16 cellular contexts compared by ENCODE assay signal in genomic region chr1:169874229-169874628, GRCh38. TPM values are rescaled to one million over a fixed set of nuclear protein-coding genes. Genes with fewer than 3 reads are reported as not detected.
DNase-seq lines count a peak whose midpoint lies in the region; ATAC-seq, FAIRE-seq and TF ChIP-seq lines count a peak whose summit lies in the region.
"Had no signal": no experiment of that assay in that cellular context is flagged by ENCODE, and none has a peak within 500 bp of the region (broad histone marks: within the 10 kb centered on the region; RNA-seq: fewer than 3 reads in every experiment).

No MANE protein-coding gene starts in this region.

- ATAC-seq in HCT116 (no peak), GM19351 (IDR thresholded peaks at IDR 0.05; ENCODE audit: unreplicated experiment) (no peak)
- ATAC-seq: activated naive CD8-positive, alpha-beta T cell treated with anti-CD3 and anti-CD28 coated beads, Interleukin-2, amount 50 U/mL, for 24 hours; K562; left lobe of liver; upper lobe of right lung had no signal

- H3K4me3 ChIP-seq in HCT116 (replicated peaks in 1 of 2; ENCODE audit: low read depth in 1 of 2, low read length in 2 of 2) (no peak overlapping the region), astrocyte (ENCODE audit: insufficient read depth, low read depth, low read length) (no peak overlapping the region), keratinocyte (ENCODE audit: control insufficient read depth in 2 of 3, extremely low read depth in 1 of 3, insufficient read depth in 2 of 3, low read depth in 1 of 3, low read length in 3 of 3) (no peak overlapping the region)
- H3K4me3 ChIP-seq: dorsolateral prefrontal cortex, K562, neural progenitor cell, upper lobe of right lung had no signal

- H3K36me3 ChIP-seq in HCT116 (ENCODE audit: control insufficient read depth in 1 of 2, insufficient read depth in 2 of 2, low read length in 2 of 2) = peaks cover 26 to 35% of the 10 kb centered on the region in 2 experiments; a peak in 3 of 4 replicates
- peaks cover 24% of the 10 kb centered on the region for H3K36me3 ChIP-seq in astrocyte (ENCODE audit: insufficient read depth, low read length)
- H3K36me3 ChIP-seq in keratinocyte (ENCODE audit: control insufficient read depth in 2 of 2, extremely low read depth in 1 of 2, insufficient read depth in 2 of 2, low read length in 2 of 2) = peaks cover 13 to 18% of the 10 kb centered on the region in 2 experiments

- DNase-seq in A172 (ENCODE audit: low spot score) (peak; percentile 28), HCT116 (ENCODE audit: low read depth, low spot score) (no peak), astrocyte (ENCODE audit: low read depth) (peak; percentile 81), keratinocyte (ENCODE audit: low read depth, low spot score) (no peak), C1 segment of cervical spinal cord (lab: John Stamatoyannopoulos, UW) (no peak), CD1c-positive myeloid dendritic cell (ENCODE audit: extremely low spot score) (no peak), HT-29 (ENCODE audit: low spot score) (no peak)
- DNase-seq: activated naive CD8-positive, alpha-beta T cell treated with anti-CD3 and anti-CD28 coated beads, Interleukin-2, amount 50 U/mL, for 24 hours; dorsolateral prefrontal cortex; NCI-H2029 treated with DMSO at 0.1 percent for 48 hours; SHP77 treated with DMSO at 0.1 percent for 48 hours; upper lobe of right lung had no signal

- H3K4me2 ChIP-seq in HCT116 (ENCODE audit: low read length) = no peak overlapping the region
- H3K4me2 ChIP-seq in astrocyte (ENCODE audit: low read length) = peak overlapping the region; percentile 20
- no peak overlapping the region for H3K4me2 ChIP-seq in keratinocyte (ENCODE audit: control insufficient read depth, extremely low read depth, insufficient read depth, low read depth, low read length)
- H3K4me2 ChIP-seq: neural progenitor cell had no signal

- BruUV-seq in HCT116 (replicated peaks; lab: Mats Ljungman, UMichigan) = no TSS peak

- peak overlapping the region; percentile 83 for H3K27ac Mint-ChIP-seq in astrocyte (ENCODE audit: unreplicated experiment)
- H3K27ac Mint-ChIP-seq: activated naive CD8-positive, alpha-beta T cell treated with anti-CD3 and anti-CD28 coated beads, Interleukin-2, amount 50 U/mL, for 24 hours; neural progenitor cell had no signal

- CTCF ChIA-PET in HCT116 (lab: Charles Lee) = no interaction called here

- no peaks in the 10 kb centered on the region for H3K27me3 ChIP-seq in HCT116 (ENCODE audit: insufficient read depth, low read length)
- no peaks in the 10 kb centered on the region for H3K27me3 ChIP-seq in astrocyte (ENCODE audit: insufficient read depth, low read length)
- H3K27me3 ChIP-seq in keratinocyte (ENCODE audit: control insufficient read depth, extremely low read depth, insufficient read depth, low read length) = no peaks in the 10 kb centered on the region
- H3K27me3 ChIP-seq: dorsolateral prefrontal cortex, neural progenitor cell, upper lobe of right lung had no signal

- FAIRE-seq in astrocyte (lab: Jason Lieb, UNC) = peak; percentile 87
- no peak for FAIRE-seq in keratinocyte (lab: Jason Lieb, UNC)
- FAIRE-seq: K562 had no signal

- H3K9me3 Mint-ChIP-seq in astrocyte (ENCODE audit: unreplicated experiment) = peaks cover 7% of the 10 kb centered on the region

- no peak for TF ChIP-seq POLR2A in HCT116 (IDR thresholded peaks at IDR 0.05; ENCODE audit: borderline replicate concordance, extremely low read depth, insufficient read depth, insufficient read length)

- H3K4me1 Mint-ChIP-seq in astrocyte (ENCODE audit: low read depth, unreplicated experiment) = peaks cover 12% of the 10 kb centered on the region
- H3K4me1 Mint-ChIP-seq: neural progenitor cell had no signal

- peaks cover 39% of the 10 kb centered on the region for H3K36me3 Mint-ChIP-seq in astrocyte (ENCODE audit: low read depth, unreplicated experiment)

- H3K27me3 Mint-ChIP-seq in astrocyte (ENCODE audit: low read depth, unreplicated experiment) = no peaks in the 10 kb centered on the region
- H3K27me3 Mint-ChIP-seq: activated naive CD8-positive, alpha-beta T cell treated with anti-CD3 and anti-CD28 coated beads, Interleukin-2, amount 50 U/mL, for 24 hours had no signal

- H3K9me3 ChIP-seq in HCT116 (ENCODE audit: control insufficient read depth in 1 of 2, insufficient read depth in 1 of 2, low read depth in 1 of 2, low read length in 2 of 2) (no peaks in the 10 kb centered on the region), astrocyte (ENCODE audit: insufficient read depth, low read depth, low read length) (no peaks in the 10 kb centered on the region), keratinocyte (ENCODE audit: control insufficient read depth, low read depth, low read length) (no peaks in the 10 kb centered on the region)
- H3K9me3 ChIP-seq: upper lobe of right lung had no signal

- RAD21 ChIA-PET in HCT116 (lab: Charles Lee; ENCODE audit: low non-redundant PET in 1 of 2, low total read pairs in 2 of 2, uncharacterized antibody in 2 of 2, unreplicated experiment in 2 of 2) = no interaction called here

- dilution Hi-C loops in keratinocyte (cut with MboI; ENCODE audit: extremely low pct_ligation_motif_present, low sequenced_read_pairs) = no loop called here

- H3K4me3 Mint-ChIP-seq in astrocyte (ENCODE audit: unreplicated experiment) = no peak overlapping the region
- H3K4me3 Mint-ChIP-seq: activated naive CD8-positive, alpha-beta T cell treated with anti-CD3 and anti-CD28 coated beads, Interleukin-2, amount 50 U/mL, for 24 hours; neural progenitor cell had no signal

- H3K9ac ChIP-seq in HCT116 (ENCODE audit: low read length) = no peak overlapping the region
- peak overlapping the region; percentile 1 for H3K9ac ChIP-seq in astrocyte (ENCODE audit: low read length)
- no peak overlapping the region for H3K9ac ChIP-seq in keratinocyte (ENCODE audit: control insufficient read depth, extremely low read depth, insufficient read depth, low read length)
- H3K9ac ChIP-seq: neural progenitor cell had no signal

- no peaks in the 10 kb centered on the region for H3K9me2 ChIP-seq in HCT116 (ENCODE audit: insufficient read depth)

- TF ChIP-seq RAD21 in HCT116 (IDR thresholded peaks at IDR 0.05; ENCODE audit: low read depth) = no peak

- POLR2A ChIA-PET in HCT116 (lab: Charles Lee) = no interaction called here

- TF ChIP-seq CTCF in HCT116 (IDR thresholded peaks at IDR 0.05 in 2 of 3, conservative IDR thresholded peaks at IDR 0.05 in 1 of 3; ENCODE audit: borderline replicate concordance in 1 of 3, insufficient read depth in 1 of 3, low read depth in 2 of 3, low read length in 2 of 3) (no peak), astrocyte (IDR thresholded peaks at IDR 0.05; ENCODE audit: insufficient read depth, low read depth, low read length) (no peak), keratinocyte (optimal IDR thresholded peaks at IDR 0.05 in 1 of 3, IDR thresholded peaks at IDR 0.05 in 1 of 3, conservative IDR thresholded peaks at IDR 0.05 in 1 of 3; ENCODE audit: extremely low read depth in 1 of 3, insufficient read depth in 2 of 3, low read length in 3 of 3) (no peak)

- H2AFZ ChIP-seq in HCT116 (ENCODE audit: low read depth, low read length, poor library complexity, severe bottlenecking) (no peak overlapping the region), astrocyte (ENCODE audit: low read depth, low read length) (no peak overlapping the region), keratinocyte (ENCODE audit: control insufficient read depth, low read length) (no peak overlapping the region)
- H2AFZ ChIP-seq: neural progenitor cell had no signal

- no peaks in the 10 kb centered on the region for H3K9me1 ChIP-seq in keratinocyte (ENCODE audit: control insufficient read depth, extremely low read depth, insufficient read depth, low read length)

- no peak overlapping the region for H3K27ac ChIP-seq in HCT116 (ENCODE audit: low read depth, low read length)
- peak overlapping the region; percentile 60 for H3K27ac ChIP-seq in astrocyte (ENCODE audit: low read depth, low read length)
- peak overlapping the region; percentile 42 for H3K27ac ChIP-seq in keratinocyte (ENCODE audit: control insufficient read depth, insufficient read depth, low read length)
- H3K27ac ChIP-seq: neural progenitor cell, upper lobe of right lung had no signal

- H3K79me2 ChIP-seq in HCT116 (ENCODE audit: insufficient read depth, low read length) = no peaks in the 10 kb centered on the region
- H3K79me2 ChIP-seq in astrocyte (ENCODE audit: insufficient read depth, low read length) = no peaks in the 10 kb centered on the region
- no peaks in the 10 kb centered on the region for H3K79me2 ChIP-seq in keratinocyte (ENCODE audit: control insufficient read depth, insufficient read depth, low read length)

- no peaks in the 10 kb centered on the region; a peak in 1 of 4 replicates for H3K4me1 ChIP-seq in HCT116 (ENCODE audit: control insufficient read depth in 1 of 2, insufficient read depth in 2 of 2, low read length in 2 of 2)
- peaks cover 9% of the 10 kb centered on the region for H3K4me1 ChIP-seq in astrocyte (ENCODE audit: insufficient read depth, low read length)
- H3K4me1 ChIP-seq in keratinocyte (ENCODE audit: control insufficient read depth, extremely low read depth, insufficient read depth, low read length) = no peaks in the 10 kb centered on the region
- H3K4me1 ChIP-seq: neural progenitor cell, upper lobe of right lung had no signal

- intact Hi-C loops in HCT116 (cut with micrococcal nuclease) = no loop called here

- H4K20me1 ChIP-seq in HCT116 (ENCODE audit: insufficient read depth) (no peaks in the 10 kb centered on the region), astrocyte (ENCODE audit: insufficient read depth, low read length) (peaks cover 5% of the 10 kb centered on the region), keratinocyte (ENCODE audit: control insufficient read depth, extremely low read depth, insufficient read depth, low read length) (no peaks in the 10 kb centered on the region)

TF ChIP-seq in HCT116, 20 proteins besides CTCF, POLR2A, EP300 and RAD21:
- no peak for TF ChIP-seq CBX3 (IDR thresholded peaks at IDR 0.05; ENCODE audit: low read depth)
- TF ChIP-seq FOSL1 (IDR thresholded peaks at IDR 0.05; ENCODE audit: low read depth) = peak; percentile 32
- no peak for TF ChIP-seq ZFX (IDR thresholded peaks at IDR 0.05)
TF ChIP-seq in HCT116: peak in this region for 1.

RNA-seq across cellular contexts. Expression of gene SCYL3, which starts 19.5 kb away (rescaled TPM):
- 6.9 and 7.0 TPM in 2 replicates for total RNA-seq in A172 (2014; rRNA removed; shearing (Covaris generic))
- 7.6 TPM for total RNA-seq in HCT116 (2021; ENCODE audit: unreplicated experiment)
- 3.5 and 3.7 TPM in 2 replicates for polyA plus RNA-seq in HCT116 (2012)
- total RNA-seq in astrocyte = 5.6 and 6.2 TPM in 2 replicates
- polyA plus RNA-seq in keratinocyte = 4.7 to 8.0 TPM (median 7.3 TPM) in 3 replicates
- 3.0 TPM for polyA plus RNA-seq in keratinocyte (2011; ENCODE audit: low read depth)
- polyA plus RNA-seq in keratinocyte (2011; cell fraction: cytosol; rRNA removed) = 2.9 and 5.5 TPM in 2 replicates
- polyA plus RNA-seq in keratinocyte (2011; cell fraction: nucleus; rRNA removed) = 10.6 and 11.7 TPM in 2 replicates
- polyA plus RNA-seq in keratinocyte (2012; ENCODE audit: low replicate concordance) = 2.9 and 5.5 TPM in 2 replicates
- 3.6 to 10.7 TPM (median 9.1 TPM) in 3 replicates for polyA minus RNA-seq in keratinocyte
- 3.1 TPM for polyA minus RNA-seq in keratinocyte (2011; cell fraction: cytosol; rRNA and poly(A)+ RNA removed)
- 5.8 and 10.9 TPM in 2 replicates for polyA minus RNA-seq in keratinocyte (2011; cell fraction: nucleus; rRNA and poly(A)+ RNA removed)
- total RNA-seq in HT-29 (2014; rRNA removed; shearing (Covaris generic)) = 4.4 and 5.7 TPM in 2 replicates

Comparison
In these comparisons a context has a peak if more than half of its experiments do, and no peak if none do; other contexts are left out.
1. DNase-seq: peak in A172 (single experiment) and astrocyte (single experiment); none in HCT116 (single experiment), keratinocyte (single experiment), C1 segment of cervical spinal cord (0 of 14), CD1c-positive myeloid dendritic cell (single experiment) and HT-29 (single experiment).